Comparison of ENCODE assay signal across 8 cellular contexts in the genomic region with DNA sequence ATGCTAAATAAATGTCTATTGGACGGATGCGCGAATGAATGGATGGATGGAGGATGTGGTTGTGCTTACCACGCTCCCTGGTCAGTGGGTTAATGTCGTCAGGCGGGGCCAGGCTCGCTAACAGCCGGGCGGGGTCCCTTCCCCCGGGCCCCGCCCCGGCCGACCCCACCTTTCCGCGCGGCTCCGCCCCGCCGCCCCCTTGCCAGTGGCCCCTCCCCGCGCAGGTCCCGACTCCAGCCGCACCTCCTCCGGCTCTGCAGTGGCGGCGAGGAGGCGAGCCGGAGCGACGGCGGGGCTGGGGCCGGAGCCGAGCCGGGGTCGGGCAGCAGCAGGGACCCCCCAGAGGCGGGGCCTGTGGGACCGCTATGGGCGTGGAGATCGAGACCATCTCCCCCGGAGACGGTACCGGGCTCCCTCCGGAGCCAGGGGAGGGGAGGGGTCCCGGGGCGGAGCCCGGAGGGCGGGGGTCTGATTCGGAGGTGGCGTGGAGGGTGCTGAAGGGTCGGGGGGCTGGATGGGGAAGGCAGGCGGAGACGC. TPM values are rescaled to one million over a fixed set of nuclear protein-coding genes. Genes with fewer than 3 reads are reported as not detected.
DNase-seq lines count a peak whose midpoint lies in the region; ATAC-seq, FAIRE-seq and TF ChIP-seq lines count a peak whose summit lies in the region.

A gene (plus strand): TSS at position 257 of the 537 bp plus-strand sequence. CDS start 109 bp downstream, at position 366.

- in situ Hi-C loops in K562 (cut with MboI), result no loop called here

- H3K4me3 ChIP-seq in K562 (peak within 1 kb of the TSS; percentile 47), iPS-18c (ENCODE audit: insufficient read depth, low read depth, low read length) (peak within 1 kb of the TSS; percentile 72), skeletal muscle satellite cell (ENCODE audit: low read length) (peak within 1 kb of the TSS; percentile 76)

- TF ChIP-seq RAD21 in K562 (CRISPR knock-in tag; conservative IDR thresholded peaks at IDR 0.05 in 1 of 2, IDR thresholded peaks at IDR 0.05 in 1 of 2), result no peak

- POLR2A ChIA-PET in K562 (lab: Yijun Ruan, JAX), result interaction anchor here (0.7 to 1.8 kb wide), 4 partner anchors 11 to 24 kb away, joined by 3 to 5 read pairs (median 4); no protein-coding TSS in a partner anchor

- no peaks in the 10 kb centered on the region; the same call in 1 of the 2 replicates for H4K20me1 ChIP-seq in K562 (replicated peaks; ENCODE audit: control insufficient read depth, insufficient read depth, low read length)

- DNase-seq in COR-L47 (lab: John Stamatoyannopoulos, UW), result peak; percentile 22
- DNase-seq in T follicular helper cell (ENCODE audit: low read depth), result peak; percentile 40
- DNase-seq in K562 (ENCODE audit: extremely low read depth in 1 of 4, low spot score in 3 of 4), result peak; percentile 78 to 94 (median 86)

- peak within 1 kb of the TSS in 3 of 4 donors; percentile 79 to 93 (median 88) for H3K4me3 Mint-ChIP-seq in IgD-negative memory B cell

- peaks cover 4% of the 10 kb centered on the region for H3K27me3 Mint-ChIP-seq in IgD-negative memory B cell

- CTCF ChIA-PET in K562 (lab: Yijun Ruan, JAX; ENCODE audit: low intra/inter-chr PET ratio), result no interaction called here

- H3K9me3 ChIP-seq in K562 (replicated peaks; ENCODE audit: control insufficient read depth, insufficient read depth, low read depth, low read length) (no peaks in the 10 kb centered on the region), iPS-18c (ENCODE audit: control insufficient read depth, insufficient read depth, low read length) (no peaks in the 10 kb centered on the region), skeletal muscle satellite cell (replicated peaks; ENCODE audit: low read length) (no peaks in the 10 kb centered on the region)

- peak; percentile 63 for ATAC-seq in K562
- no peak for ATAC-seq in HG03469 (IDR thresholded peaks at IDR 0.05; ENCODE audit: unreplicated experiment)
- no peak for ATAC-seq in GM19463 (IDR thresholded peaks at IDR 0.05; ENCODE audit: unreplicated experiment)

- H3K36me3 Mint-ChIP-seq in IgD-negative memory B cell, result no peaks in the 10 kb centered on the region

- WGBS in K562 (ENCODE audit: insufficient coverage, low coverage, missing lambda C conversion rate), result 1% methylated on average over 15 of the region's 52 CpGs

- peaks cover 25% of the 10 kb centered on the region for H3K79me2 ChIP-seq in K562 (ENCODE audit: control insufficient read depth, insufficient read depth, low read length)

- H3K27ac ChIP-seq in K562 (ENCODE audit: extremely low read depth, low read depth, low read length), result no peak within 1 kb of the TSS

- H3K4me1 ChIP-seq in K562 (replicated peaks in 1 of 2; ENCODE audit: control insufficient read depth in 2 of 2, insufficient read depth in 2 of 2, low read length in 2 of 2) (peaks cover 8 to 22% of the 10 kb centered on the region in 2 experiments; a peak in 4 of 5 replicates), skeletal muscle satellite cell (ENCODE audit: control insufficient read depth, insufficient read depth, low read length) (peaks cover 15% of the 10 kb centered on the region)

- BruUV-seq in K562 (replicated peaks; lab: Mats Ljungman, UMichigan), result no TSS peak

- peaks cover 11 to 24% (median 19%) of the 10 kb centered on the region in 3 donors for H3K4me1 Mint-ChIP-seq in IgD-negative memory B cell

- FAIRE-seq in K562 (lab: Jason Lieb, UNC), result no peak

- 0 out of 2 replicates have a peak, but pooled peaks have one; percentile 41 for TF ChIP-seq POLR2A in K562 (conservative IDR thresholded peaks at IDR 0.05)

- peak within 1 kb of the TSS; percentile 69 for H2AFZ ChIP-seq in K562 (ENCODE audit: low read depth, low read length)

- intact Hi-C loops in K562 (cut with micrococcal nuclease), result no loop called here

- no peaks in the 10 kb centered on the region for H3K9me3 Mint-ChIP-seq in IgD-negative memory B cell

- no peak for TF ChIP-seq EP300 in K562 (IDR thresholded peaks at IDR 0.05; ENCODE audit: low read length)

- no peak for TF ChIP-seq CTCF in K562 (IDR thresholded peaks at IDR 0.05 in 2 of 3, conservative IDR thresholded peaks at IDR 0.05 in 1 of 3; ENCODE audit: insufficient read depth in 2 of 3, low read depth in 1 of 3, low read length in 3 of 3)

- H3K4me2 ChIP-seq in K562 (ENCODE audit: insufficient read depth, low read length) (peak within 1 kb of the TSS; percentile 75), skeletal muscle satellite cell (ENCODE audit: low read length) (peak within 1 kb of the TSS; percentile 91)

- H3K36me3 ChIP-seq in K562 (ENCODE audit: control insufficient read depth, insufficient read depth, low read length), result peaks cover 3% of the 10 kb centered on the region; the same call in 1 of the 3 replicates
- H3K36me3 ChIP-seq in skeletal muscle satellite cell (ENCODE audit: insufficient read depth, low read length), result no peaks in the 10 kb centered on the region

- no peaks in the 10 kb centered on the region for H3K9me1 ChIP-seq in K562 (ENCODE audit: control insufficient read depth, insufficient read depth, low read length)

- H3K27me3 ChIP-seq in K562 (ENCODE audit: control insufficient read depth in 2 of 2, insufficient read depth in 2 of 2, low read length in 2 of 2) (peaks cover 10 to 11% of the 10 kb centered on the region in 2 experiments; a peak in 4 of 5 replicates), skeletal muscle satellite cell (ENCODE audit: control insufficient read depth, insufficient read depth, low read length) (no peaks in the 10 kb centered on the region)

- H3K9ac ChIP-seq in K562 (ENCODE audit: insufficient read depth in 1 of 2, low read depth in 2 of 2, low read length in 2 of 2) (peak within 1 kb of the TSS; percentile 27 to 81; a peak in 3 of 4 replicates), skeletal muscle satellite cell (ENCODE audit: low read depth, low read length) (peak within 1 kb of the TSS; percentile 54)

- H3K27ac Mint-ChIP-seq in IgD-negative memory B cell, result no peak within 1 kb of the TSS

TF ChIP-seq in K562, 482 proteins besides CTCF, POLR2A, EP300 and RAD21 (continues in another document):
- TF ChIP-seq ZBTB7A (IDR thresholded peaks at IDR 0.05; ENCODE audit: borderline replicate concordance, control insufficient read depth, low read depth, low read length), result peak; percentile 50; the same call in 1 of the 2 replicates
- TF ChIP-seq, protein P1, sequence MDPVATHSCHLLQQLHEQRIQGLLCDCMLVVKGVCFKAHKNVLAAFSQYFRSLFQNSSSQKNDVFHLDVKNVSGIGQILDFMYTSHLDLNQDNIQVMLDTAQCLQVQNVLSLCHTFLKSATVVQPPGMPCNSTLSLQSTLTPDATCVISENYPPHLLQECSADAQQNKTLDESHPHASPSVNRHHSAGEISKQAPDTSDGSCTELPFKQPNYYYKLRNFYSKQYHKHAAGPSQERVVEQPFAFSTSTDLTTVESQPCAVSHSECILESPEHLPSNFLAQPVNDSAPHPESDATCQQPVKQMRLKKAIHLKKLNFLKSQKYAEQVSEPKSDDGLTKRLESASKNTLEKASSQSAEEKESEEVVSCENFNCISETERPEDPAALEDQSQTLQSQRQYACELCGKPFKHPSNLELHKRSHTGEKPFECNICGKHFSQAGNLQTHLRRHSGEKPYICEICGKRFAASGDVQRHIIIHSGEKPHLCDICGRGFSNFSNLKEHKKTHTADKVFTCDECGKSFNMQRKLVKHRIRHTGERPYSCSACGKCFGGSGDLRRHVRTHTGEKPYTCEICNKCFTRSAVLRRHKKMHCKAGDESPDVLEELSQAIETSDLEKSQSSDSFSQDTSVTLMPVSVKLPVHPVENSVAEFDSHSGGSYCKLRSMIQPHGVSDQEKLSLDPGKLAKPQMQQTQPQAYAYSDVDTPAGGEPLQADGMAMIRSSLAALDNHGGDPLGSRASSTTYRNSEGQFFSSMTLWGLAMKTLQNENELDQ (CRISPR knock-in tag; IDR thresholded peaks at IDR 0.05; ENCODE audit: borderline replicate concordance), result no peak
- peak; percentile 55 to 57; a peak in 2 of 4 replicates for TF ChIP-seq NRF1 (conservative IDR thresholded peaks at IDR 0.05 in 1 of 2, IDR thresholded peaks at IDR 0.05 in 1 of 2)
- TF ChIP-seq RBFOX2 (IDR thresholded peaks at IDR 0.05; ENCODE audit: low read depth, low read length), result peak; percentile 39
- TF ChIP-seq TCFL5 (CRISPR knock-in tag; conservative IDR thresholded peaks at IDR 0.05), result no peak
- TF ChIP-seq, protein P2, sequence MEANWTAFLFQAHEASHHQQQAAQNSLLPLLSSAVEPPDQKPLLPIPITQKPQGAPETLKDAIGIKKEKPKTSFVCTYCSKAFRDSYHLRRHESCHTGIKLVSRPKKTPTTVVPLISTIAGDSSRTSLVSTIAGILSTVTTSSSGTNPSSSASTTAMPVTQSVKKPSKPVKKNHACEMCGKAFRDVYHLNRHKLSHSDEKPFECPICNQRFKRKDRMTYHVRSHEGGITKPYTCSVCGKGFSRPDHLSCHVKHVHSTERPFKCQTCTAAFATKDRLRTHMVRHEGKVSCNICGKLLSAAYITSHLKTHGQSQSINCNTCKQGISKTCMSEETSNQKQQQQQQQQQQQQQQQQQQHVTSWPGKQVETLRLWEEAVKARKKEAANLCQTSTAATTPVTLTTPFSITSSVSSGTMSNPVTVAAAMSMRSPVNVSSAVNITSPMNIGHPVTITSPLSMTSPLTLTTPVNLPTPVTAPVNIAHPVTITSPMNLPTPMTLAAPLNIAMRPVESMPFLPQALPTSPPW (CRISPR knock-in tag; IDR thresholded peaks at IDR 0.05), result peak; percentile 61
- peak; percentile 69 for TF ChIP-seq POLR2G (IDR thresholded peaks at IDR 0.05; ENCODE audit: low read depth, low read length)
- no peak for TF ChIP-seq PHB2 (IDR thresholded peaks at IDR 0.05; ENCODE audit: low read depth)

RNA-seq across cellular contexts. Expression of the gene that starts here (rescaled TPM):
- polyA plus RNA-seq in IgD-negative memory B cell (3.9 TPM), K562 (2011; rRNA removed) (9.4 and 14.1 TPM in 2 replicates), K562 (2014; fragmentation: Illumina TruSeq; extraction: Trizol) (2.8 and 2.9 TPM in 2 replicates), K562 (2014; fragmentation: Nextera tagmentation; extraction: Ambion mirVana) (1 to 10 TPM in 1 of 2 experiments, under 1 TPM in 1; 0.58 to 1.2 TPM), K562 (2014; rRNA removed) (2.3 and 3.7 TPM in 2 replicates)
- 4.5 and 7.5 TPM in 2 replicates for total RNA-seq in K562 (2011; cell fraction: chromatin; rRNA removed; ENCODE audit: low replicate concordance)
- total RNA-seq in K562 (2011; cell fraction: nucleolus; rRNA removed), result 2.4 and 2.7 TPM in 2 replicates
- 3.9 and 7.7 TPM in 2 replicates for total RNA-seq in K562 (2011; cell fraction: nucleoplasm; rRNA removed)
- total RNA-seq in K562 (2014; rRNA removed) (1.6 and 2.0 TPM in 2 replicates), K562 (2014; rRNA removed; fragmentation: Illumina TruSeq; extraction: Trizol) (2.4 and 2.8 TPM in 2 replicates), K562 (2015; rRNA removed; fragmentation: Illumina TruSeq; extraction: Trizol) (1.3 and 1.6 TPM in 2 replicates), K562 (2021) (1.6 and 2.4 TPM in 2 replicates)
- 10.5 and 10.6 TPM in 2 replicates for polyA plus RNA-seq in K562 (2011; cell fraction: cytosol; rRNA removed)
- polyA plus RNA-seq in K562 (2011; cell fraction: nucleus; rRNA removed), result 10.7 and 14.9 TPM in 2 replicates
- 2.8 and 3.7 TPM in 2 replicates for polyA plus RNA-seq in K562 (2012)
- 4.1 and 7.1 TPM in 2 replicates for polyA minus RNA-seq in K562 (2011; rRNA and poly(A)+ RNA removed)
- polyA minus RNA-seq in K562 (2011; cell fraction: cytosol; rRNA and poly(A)+ RNA removed), result 2.2 TPM in 1 of 2 replicates, not detected in the other
- 0.81 and 1.9 TPM in 2 replicates for polyA minus RNA-seq in K562 (2011; cell fraction: nucleus; rRNA and poly(A)+ RNA removed)
- 9.6 and 10.9 TPM in 2 replicates for total RNA-seq in skeletal muscle satellite cell (2012; rRNA removed)

Comparison
In these comparisons a context has a peak if more than half of its experiments do, and no peak if none do; other contexts are left out.
1. DNase-seq: peak in every context shown above with its lines; median percentile 86 in K562; 40 in T follicular helper cell; 22 in COR-L47.